8 cellular contexts compared by ENCODE assay signal in genomic region chr6:44270526-44271405, GRCh38.
A peak's percentile ranks its signal among the peaks of the same experiment; 100 is the strongest.
DNase-seq lines count a peak whose midpoint lies in the region; ATAC-seq lines count a peak whose summit lies in the region.

No MANE protein-coding gene starts in this region.

- H3K9ac ChIP-seq in ES-I3 (ENCODE audit: low read depth, low read length) = peak overlapping the region; percentile 24; the same call in 1 of the 2 replicates

- peak overlapping the region; percentile 43 for H3K4me3 ChIP-seq in neuron (ENCODE audit: low read length)

- ATAC-seq in central memory CD8-positive, alpha-beta T cell (replicated peaks; ENCODE audit: extremely low read depth, poor library complexity, severe bottlenecking) = no peak
- ATAC-seq in GM18519 (IDR thresholded peaks at IDR 0.05; ENCODE audit: low FRiP score, unreplicated experiment) = no peak

- H3K4me1 ChIP-seq in ES-I3 (ENCODE audit: insufficient read depth, low read length) = peaks cover 13% of the 10 kb centered on the region; the same call in 1 of the 2 replicates
- peaks cover 44% of the 10 kb centered on the region for H3K4me1 ChIP-seq in neuron (ENCODE audit: insufficient read depth, low read length)

- H3K27me3 ChIP-seq in neuron (ENCODE audit: insufficient read depth, low read length) = no peaks in the 10 kb centered on the region

- H3K9me3 ChIP-seq in ES-I3 (ENCODE audit: control insufficient read depth, insufficient read depth, low read length) (no peaks in the 10 kb centered on the region), neuron (ENCODE audit: low read length) (no peaks in the 10 kb centered on the region)

- peak overlapping the region; percentile 74 for H3K4me3 Mint-ChIP-seq in central memory CD8-positive, alpha-beta T cell

- peaks cover 3% of the 10 kb centered on the region for H3K36me3 Mint-ChIP-seq in central memory CD8-positive, alpha-beta T cell (ENCODE audit: insufficient read depth)

- no peak overlapping the region for H2AFZ ChIP-seq in neuron (ENCODE audit: low read depth, low read length)

- peaks cover 64% of the 10 kb centered on the region for H3K27me3 Mint-ChIP-seq in central memory CD8-positive, alpha-beta T cell

- peak; percentile 73 for DNase-seq in NCI-H146 (lab: John Stamatoyannopoulos, UW)
- no peak for DNase-seq in central memory CD8-positive, alpha-beta T cell (ENCODE audit: low spot score in 2 of 2)
- DNase-seq in AML-193 (lab: John Stamatoyannopoulos, UW) = no peak
- no peak for DNase-seq in SIG-M5 treated with dmso at 0.1 percent for 504 hours (lab: John Stamatoyannopoulos, UW; ENCODE audit: unreplicated experiment)
- no peak for DNase-seq in NOMO-1 (lab: John Stamatoyannopoulos, UW; ENCODE audit: unreplicated experiment in 2 of 2)

- H3K27ac Mint-ChIP-seq in central memory CD8-positive, alpha-beta T cell (ENCODE audit: low read depth) = no peak overlapping the region

- H3K4me1 Mint-ChIP-seq in central memory CD8-positive, alpha-beta T cell = peaks cover 8% of the 10 kb centered on the region

- H3K9me3 Mint-ChIP-seq in central memory CD8-positive, alpha-beta T cell = no peaks in the 10 kb centered on the region

- H3K36me3 ChIP-seq in ES-I3 (ENCODE audit: insufficient read depth, low read length) = no peaks in the 10 kb centered on the region
- H3K36me3 ChIP-seq in neuron (ENCODE audit: insufficient read depth, low read length) = peaks cover 14% of the 10 kb centered on the region
